ENCODE assay signal across 1 cellular context in the genomic region with DNA sequence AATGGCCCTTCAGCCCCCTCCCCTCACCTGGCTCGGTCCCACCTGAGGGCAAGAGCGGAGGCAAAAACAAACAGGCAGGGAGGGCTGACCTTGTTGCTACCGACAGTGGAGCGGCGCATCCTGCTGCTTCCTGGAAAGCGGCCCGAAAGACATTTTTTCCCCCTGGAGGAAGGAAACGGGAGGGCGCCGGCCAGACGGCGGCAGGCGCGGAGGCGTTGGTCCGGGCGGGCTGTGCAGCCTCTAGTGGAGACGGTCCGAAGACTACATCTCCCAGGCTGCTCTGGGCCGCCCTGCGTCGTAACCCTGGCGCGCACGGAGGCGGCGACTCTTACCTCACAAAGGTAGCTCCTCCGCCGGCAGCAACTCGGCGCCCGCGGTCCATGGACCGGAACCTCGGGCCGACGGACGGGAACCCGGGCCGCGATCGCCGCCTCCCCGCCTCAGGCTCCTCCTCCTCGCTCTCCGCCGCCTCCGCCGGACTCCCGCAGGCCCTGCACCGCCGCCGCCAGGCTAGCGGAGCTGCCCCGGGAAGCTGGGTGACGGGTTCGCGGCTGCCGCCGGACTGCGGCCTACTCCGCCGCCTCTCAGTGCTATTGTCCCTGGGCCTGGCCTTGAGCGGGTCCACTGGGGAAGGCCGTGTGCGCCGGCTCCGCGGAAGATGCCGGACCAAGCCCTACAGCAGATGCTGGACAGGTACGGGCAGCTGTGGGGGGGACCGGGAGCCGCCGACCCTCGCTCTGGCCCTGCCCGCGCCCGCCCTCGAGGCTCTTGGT.
TF ChIP-seq lines count a peak whose summit lies in the region.

A gene (minus strand): TSS at position 242 of the 773 bp plus-strand sequence. CDS start 50,728 bp downstream, outside the sequence.
A gene with protein sequence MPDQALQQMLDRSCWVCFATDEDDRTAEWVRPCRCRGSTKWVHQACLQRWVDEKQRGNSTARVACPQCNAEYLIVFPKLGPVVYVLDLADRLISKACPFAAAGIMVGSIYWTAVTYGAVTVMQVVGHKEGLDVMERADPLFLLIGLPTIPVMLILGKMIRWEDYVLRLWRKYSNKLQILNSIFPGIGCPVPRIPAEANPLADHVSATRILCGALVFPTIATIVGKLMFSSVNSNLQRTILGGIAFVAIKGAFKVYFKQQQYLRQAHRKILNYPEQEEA (plus strand): TSS at position 331 of the 773 bp plus-strand sequence. CDS start 328 bp downstream, at position 659.

TF ChIP-seq in K562, 482 proteins besides CTCF, POLR2A, EP300 and RAD21 (continued from another document):
- TF ChIP-seq, protein P1, sequence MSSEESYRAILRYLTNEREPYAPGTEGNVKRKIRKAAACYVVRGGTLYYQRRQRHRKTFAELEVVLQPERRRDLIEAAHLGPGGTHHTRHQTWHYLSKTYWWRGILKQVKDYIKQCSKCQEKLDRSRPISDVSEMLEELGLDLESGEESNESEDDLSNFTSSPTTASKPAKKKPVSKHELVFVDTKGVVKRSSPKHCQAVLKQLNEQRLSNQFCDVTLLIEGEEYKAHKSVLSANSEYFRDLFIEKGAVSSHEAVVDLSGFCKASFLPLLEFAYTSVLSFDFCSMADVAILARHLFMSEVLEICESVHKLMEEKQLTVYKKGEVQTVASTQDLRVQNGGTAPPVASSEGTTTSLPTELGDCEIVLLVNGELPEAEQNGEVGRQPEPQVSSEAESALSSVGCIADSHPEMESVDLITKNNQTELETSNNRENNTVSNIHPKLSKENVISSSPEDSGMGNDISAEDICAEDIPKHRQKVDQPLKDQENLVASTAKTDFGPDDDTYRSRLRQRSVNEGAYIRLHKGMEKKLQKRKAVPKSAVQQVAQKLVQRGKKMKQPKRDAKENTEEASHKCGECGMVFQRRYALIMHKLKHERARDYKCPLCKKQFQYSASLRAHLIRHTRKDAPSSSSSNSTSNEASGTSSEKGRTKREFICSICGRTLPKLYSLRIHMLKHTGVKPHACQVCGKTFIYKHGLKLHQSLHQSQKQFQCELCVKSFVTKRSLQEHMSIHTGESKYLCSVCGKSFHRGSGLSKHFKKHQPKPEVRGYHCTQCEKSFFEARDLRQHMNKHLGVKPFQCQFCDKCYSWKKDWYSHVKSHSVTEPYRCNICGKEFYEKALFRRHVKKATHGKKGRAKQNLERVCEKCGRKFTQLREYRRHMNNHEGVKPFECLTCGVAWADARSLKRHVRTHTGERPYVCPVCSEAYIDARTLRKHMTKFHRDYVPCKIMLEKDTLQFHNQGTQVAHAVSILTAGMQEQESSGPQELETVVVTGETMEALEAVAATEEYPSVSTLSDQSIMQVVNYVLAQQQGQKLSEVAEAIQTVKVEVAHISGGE (CRISPR knock-in tag; IDR thresholded peaks at IDR 0.05) = peak; percentile 16 to 95 (median 64); a peak in 5 of 6 replicates
- TF ChIP-seq PHF8 (IDR thresholded peaks at IDR 0.05; ENCODE audit: borderline replicate concordance, low read length) (peak; percentile 83), YY1 (IDR thresholded peaks at IDR 0.05; ENCODE audit: borderline replicate concordance in 1 of 3, control insufficient read depth in 1 of 3, extremely low read depth in 1 of 3, insufficient read depth in 3 of 3, insufficient read length in 1 of 3, insufficient replicate concordance in 2 of 3, low read depth in 1 of 3, low read length in 2 of 3) (peak in 2 of 3 experiments; percentile 64 to 81)
